ENCODE assay signal across 32 cellular contexts in genomic region chr9:37663926-37664325, GRCh38. TPM values are rescaled to one million over a fixed set of nuclear protein-coding genes. Genes with fewer than 3 reads are reported as not detected.
"Had no signal": no experiment of that assay in that cellular context is flagged by ENCODE, and none has a peak within 500 bp of the region (broad histone marks: within the 10 kb centered on the region; RNA-seq: fewer than 3 reads in every experiment).

No MANE protein-coding gene starts in this region.

- DNase-seq: Kasumi-1, MG63, MM.1S, MV-4-11, NCI-H1048, NCI-H1092, NCI-H1092 treated with DMSO at 0.1 percent for 48 hours, NCI-H1105, NCI-H1417 treated with DMSO at 0.1 percent for 48 hours, NCI-H1436, NCI-H1436 treated with DMSO at 0.1 percent for 48 hours, NCI-H146, NCI-H1694, NCI-H1694 treated with DMSO at 0.1 percent for 48 hours, NCI-H187, NCI-H187 treated with DMSO at 0.1 percent for 48 hours, NCI-H1930, NCI-H2029, NCI-H2081, NCI-H2081 treated with DMSO at 0.1 percent for 48 hours, NCI-H2107, NCI-H2171, NCI-H2227 treated with DMSO at 0.1 percent for 48 hours, NCI-H226, NCI-H446, NCI-H446 treated with DMSO at 0.1 percent for 48 hours, NCI-H510A, NCI-H510A treated with DMSO at 0.1 percent for 48 hours had no signal

- H3K9me3 ChIP-seq: MG63 had no signal

- H3K36me3 ChIP-seq: MG63 had no signal

- H3K4me3 ChIP-seq: MG63 had no signal

- H3K27ac ChIP-seq: KMS-11 had no signal

- H3K9ac ChIP-seq: KMS-11 had no signal

- H3K4me2 ChIP-seq: KMS-11 had no signal

RNA-seq across cellular contexts. Expression of gene FRMPD1, which starts 13.2 kb away (rescaled TPM):
- total RNA-seq: M059J, MCF 10A, NCI-H460 had no signal
